ENCODE assay signal across 1 cellular context in genomic region chr9:131178895-131179294, GRCh38.
TF ChIP-seq lines count a peak whose summit lies in the region.

No MANE protein-coding gene starts in this region.

TF ChIP-seq in IMR-90, 13 proteins besides CTCF, POLR2A, EP300 and RAD21:
- TF ChIP-seq SMC3 (IDR thresholded peaks at IDR 0.05; ENCODE audit: low read depth, low read length) (no peak), NFE2L2 (IDR thresholded peaks at IDR 0.05; ENCODE audit: low read depth, low read length) (no peak), MAZ (IDR thresholded peaks at IDR 0.05; ENCODE audit: borderline replicate concordance, low read depth, low read length) (no peak)
- TF ChIP-seq, protein P1, sequence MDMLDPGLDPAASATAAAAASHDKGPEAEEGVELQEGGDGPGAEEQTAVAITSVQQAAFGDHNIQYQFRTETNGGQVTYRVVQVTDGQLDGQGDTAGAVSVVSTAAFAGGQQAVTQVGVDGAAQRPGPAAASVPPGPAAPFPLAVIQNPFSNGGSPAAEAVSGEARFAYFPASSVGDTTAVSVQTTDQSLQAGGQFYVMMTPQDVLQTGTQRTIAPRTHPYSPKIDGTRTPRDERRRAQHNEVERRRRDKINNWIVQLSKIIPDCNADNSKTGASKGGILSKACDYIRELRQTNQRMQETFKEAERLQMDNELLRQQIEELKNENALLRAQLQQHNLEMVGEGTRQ (IDR thresholded peaks at IDR 0.05; ENCODE audit: low read depth, low read length), result no peak
